In genomic region chr2:165837122-165837521, GRCh38 we compare ENCODE assay signal across 19 cellular contexts. TPM values are rescaled to one million over a fixed set of nuclear protein-coding genes. Genes with fewer than 3 reads are reported as not detected.
DNase-seq lines count a peak whose midpoint lies in the region; TF ChIP-seq lines count a peak whose summit lies in the region.
"Had no signal": no experiment of that assay in that cellular context is flagged by ENCODE, and none has a peak within 500 bp of the region (broad histone marks: within the 10 kb centered on the region; RNA-seq: fewer than 3 reads in every experiment).

No MANE protein-coding gene starts in this region.

- TF ChIP-seq CTCF in NB4 (IDR thresholded peaks at IDR 0.05; ENCODE audit: low read depth, low read length) (no peak), choroid plexus epithelial cell (conservative IDR thresholded peaks at IDR 0.05; ENCODE audit: low read depth, low read length) (no peak)

- no peak overlapping the region for H3K27ac ChIP-seq in mesenchymal stem cell (ENCODE audit: low read length, poor library complexity, severe bottlenecking)
- H3K27ac ChIP-seq: BLaER1, cardiac muscle cell, KMS-11, vagina had no signal

- H3K9me3 ChIP-seq in mesenchymal stem cell (ENCODE audit: control insufficient read depth, low read length) = no peaks in the 10 kb centered on the region
- H3K9me3 ChIP-seq: BLaER1, vagina had no signal

- intact Hi-C loops in cardiac septum (cut with DNase I) = no loop called here

- no peaks in the 10 kb centered on the region for H3K79me1 ChIP-seq in mesenchymal stem cell (replicated peaks; ENCODE audit: low read length, poor library complexity, severe bottlenecking)

- no peak overlapping the region for H3K4ac ChIP-seq in mesenchymal stem cell (ENCODE audit: low read depth in 1 of 2, low read length in 2 of 2)

- no peak overlapping the region for H2BK15ac ChIP-seq in mesenchymal stem cell (ENCODE audit: low read depth, poor library complexity, severe bottlenecking)

- no peak overlapping the region for H2BK120ac ChIP-seq in mesenchymal stem cell (ENCODE audit: low read depth, low read length)

- H3K14ac ChIP-seq in mesenchymal stem cell (ENCODE audit: low read length in 2 of 2) = no peak overlapping the region

- H2AFZ ChIP-seq in mesenchymal stem cell (ENCODE audit: low read depth, low read length) = no peak overlapping the region

- H2BK5ac ChIP-seq in mesenchymal stem cell (ENCODE audit: low read depth, low read length, poor library complexity, severe bottlenecking) = no peak overlapping the region

- peaks cover 2% of the 10 kb centered on the region for H3K4me1 ChIP-seq in mesenchymal stem cell (ENCODE audit: control insufficient read depth, insufficient read depth, low read depth, low read length)
- H3K4me1 ChIP-seq: BLaER1, vagina had no signal

- H3K4me3 ChIP-seq in NB4 (ENCODE audit: low read depth, low read length) (no peak overlapping the region), choroid plexus epithelial cell (ENCODE audit: low read depth, low read length) (no peak overlapping the region), mesenchymal stem cell (ENCODE audit: insufficient read depth in 1 of 2, low read depth in 1 of 2, low read length in 2 of 2) (no peak overlapping the region)
- H3K4me3 ChIP-seq: BLaER1, cardiac muscle cell, vagina had no signal

- H3K27me3 ChIP-seq in mesenchymal stem cell (ENCODE audit: control insufficient read depth in 1 of 2, insufficient read depth in 1 of 2, low read length in 2 of 2) = no peaks in the 10 kb centered on the region
- H3K27me3 ChIP-seq: BLaER1, cardiac muscle cell, vagina had no signal

- H4K91ac ChIP-seq in mesenchymal stem cell (ENCODE audit: low read length) = no peak overlapping the region

- no peak overlapping the region for H2AK5ac ChIP-seq in mesenchymal stem cell (ENCODE audit: low read length, severe bottlenecking)

- DNase-seq in Daoy (ENCODE audit: low read depth) = peak; percentile 53
- peak; percentile 47 for DNase-seq in NB4 (ENCODE audit: low read depth)
- peak; percentile 40 for DNase-seq in choroid plexus epithelial cell (ENCODE audit: low read depth)
- DNase-seq in mesenchymal stem cell = peak; percentile 64
- DNase-seq in NCI-H2029 (lab: John Stamatoyannopoulos, UW) = no peak
- DNase-seq in cardiac septum (ENCODE audit: low spot score) = no peak
- no peak for DNase-seq in GDM1 (lab: John Stamatoyannopoulos, UW)
- DNase-seq in NCI-H1694 treated with DMSO at 0.1 percent for 48 hours (lab: John Stamatoyannopoulos, UW) = no peak
- DNase-seq: activated CD8-positive, alpha-beta memory T cell treated with anti-CD3 and anti-CD28 coated beads, Interleukin-2, amount 10 ng/mL, durations not matched to agents 7 days and 5 days; activated naive CD4-positive, alpha-beta T cell; DMS79; glutamatergic neuron; left cardiac atrium; NCI-H1436; NCI-H446 treated with DMSO at 0.1 percent for 48 hours had no signal

- H4K8ac ChIP-seq in mesenchymal stem cell (ENCODE audit: low read length) = no peak overlapping the region

- H2BK12ac ChIP-seq in mesenchymal stem cell (ENCODE audit: low read length in 2 of 2) = no peak overlapping the region

- no peak overlapping the region for H3K4me2 ChIP-seq in mesenchymal stem cell (ENCODE audit: low read length, poor library complexity, severe bottlenecking)
- H3K4me2 ChIP-seq: BLaER1, KMS-11 had no signal

- TF ChIP-seq POLR2A in NB4 (IDR thresholded peaks at IDR 0.05; ENCODE audit: extremely low read depth, insufficient read length) = no peak

- no peaks in the 10 kb centered on the region for H3K36me3 ChIP-seq in mesenchymal stem cell (ENCODE audit: control insufficient read depth in 1 of 2, insufficient read depth in 2 of 2, low read depth in 1 of 2, low read length in 2 of 2)
- H3K36me3 ChIP-seq: BLaER1, cardiac muscle cell, vagina had no signal

- 13% methylated on average over 2 of the region's 3 CpGs for WGBS in mesenchymal stem cell

- H3K23ac ChIP-seq in mesenchymal stem cell (ENCODE audit: low read length in 2 of 2) = no peak overlapping the region

- no peak overlapping the region for H3K18ac ChIP-seq in mesenchymal stem cell (ENCODE audit: low read depth in 1 of 2, low read length in 2 of 2)

- no peak overlapping the region for H3K9ac ChIP-seq in mesenchymal stem cell (ENCODE audit: low read length)
- H3K9ac ChIP-seq: BLaER1, KMS-11 had no signal

RNA-seq across cellular contexts. Expression of gene GALNT3, which starts 43.1 kb away (rescaled TPM):
- 4.7 and 9.3 TPM in 2 replicates for total RNA-seq in Daoy (2014; rRNA removed; shearing (Covaris generic))
- polyA plus RNA-seq in mesenchymal stem cell (2013, experiment 1 of 2) = 3.3 TPM
- 3.7 TPM for polyA plus RNA-seq in mesenchymal stem cell (2013, experiment 2 of 2)
- 0.27 TPM for total RNA-seq in cardiac septum
- polyA plus RNA-seq: cardiac muscle cell had no signal

Comparison
In these comparisons a context has a peak if more than half of its experiments do, and no peak if none do; other contexts are left out.
1. DNase-seq: peak in Daoy (single experiment), NB4 (single experiment), choroid plexus epithelial cell (single experiment) and mesenchymal stem cell (single experiment); none in NCI-H2029 (single experiment), cardiac septum (single experiment), GDM1 (single experiment) and NCI-H1694 treated with DMSO at 0.1 percent for 48 hours (single experiment).